15 cellular contexts compared by ENCODE assay signal in genomic region chr1:155166006-155166372, GRCh38. TPM values are rescaled to one million over a fixed set of nuclear protein-coding genes. Genes with fewer than 3 reads are reported as not detected.
DNase-seq lines count a peak whose midpoint lies in the region; ATAC-seq, FAIRE-seq and TF ChIP-seq lines count a peak whose summit lies in the region.
"Had no signal": no experiment of that assay in that cellular context is flagged by ENCODE, and none has a peak within 500 bp of the region (broad histone marks: within the 10 kb centered on the region; RNA-seq: fewer than 3 reads in every experiment).

No MANE protein-coding gene starts in this region.

- peaks cover 15% of the 10 kb centered on the region for H3K36me3 ChIP-seq in HUES6 (ENCODE audit: control insufficient read depth, insufficient read depth, low read length)
- peaks cover 3 to 20% (median 16%) of the 10 kb centered on the region in 5 donors for H3K36me3 ChIP-seq in subcutaneous abdominal adipose tissue (ENCODE audit: control insufficient read depth in 5 of 5, insufficient read depth in 5 of 5, low read length in 5 of 5)
- H3K36me3 ChIP-seq in BE2C: no peaks in the 10 kb centered on the region
- H3K36me3 ChIP-seq: pancreas had no signal

- H3K9me3 ChIP-seq in HUES6 (ENCODE audit: control insufficient read depth, insufficient read depth, low read depth, low read length) (no peaks in the 10 kb centered on the region), subcutaneous abdominal adipose tissue (ENCODE audit: control insufficient read depth in 5 of 5, low read length in 5 of 5) (no peaks in the 10 kb centered on the region), BE2C (no peaks in the 10 kb centered on the region)
- H3K9me3 ChIP-seq: pancreas, thoracic aorta had no signal

- no peak for TF ChIP-seq CTCF in coronary artery (IDR thresholded peaks at IDR 0.05)
- no peak for TF ChIP-seq CTCF in BE2C (IDR thresholded peaks at IDR 0.05; ENCODE audit: low read depth, low read length)
- no peak for TF ChIP-seq CTCF in D721Med (IDR thresholded peaks at IDR 0.05; ENCODE audit: insufficient read depth, missing control alignments)

- H3K27me3 ChIP-seq in HUES6 (ENCODE audit: control insufficient read depth, insufficient read depth, low read length) (no peaks in the 10 kb centered on the region), layer of hippocampus (ENCODE audit: control insufficient read depth, insufficient read depth, low read length) (no peaks in the 10 kb centered on the region), subcutaneous abdominal adipose tissue (ENCODE audit: control insufficient read depth in 5 of 5, insufficient read depth in 4 of 5, low read length in 5 of 5) (peaks cover 0 to 8% (median 7%) of the 10 kb centered on the region in 5 donors), BE2C (no peaks in the 10 kb centered on the region)
- H3K27me3 ChIP-seq: pancreas had no signal

- H3K4me1 ChIP-seq in HUES6 (ENCODE audit: control insufficient read depth, insufficient read depth, low read length) (peaks cover 13% of the 10 kb centered on the region), subcutaneous abdominal adipose tissue (ENCODE audit: control insufficient read depth in 5 of 5, insufficient read depth in 5 of 5, low read length in 5 of 5) (peaks cover 4 to 24% (median 21%) of the 10 kb centered on the region in 5 donors), BE2C (peaks cover 2% of the 10 kb centered on the region)

- H3K4me3 ChIP-seq in HUES6 (ENCODE audit: low read depth, low read length) (peak overlapping the region; percentile 71), coronary artery (no peak overlapping the region), subcutaneous abdominal adipose tissue (ENCODE audit: low read depth in 1 of 5, low read length in 5 of 5) (peak overlapping the region in 1 of 5 donors; percentile 1), BE2C (ENCODE audit: low read depth, low read length) (no peak overlapping the region)
- H3K4me3 ChIP-seq: pancreas, thoracic aorta had no signal

- no peak overlapping the region for H3K27ac ChIP-seq in HUES6 (ENCODE audit: low read depth, low read length)
- peak overlapping the region in 1 of 2 donors; percentile 44 for H3K27ac ChIP-seq in coronary artery
- H3K27ac ChIP-seq in layer of hippocampus (ENCODE audit: low read depth, low read length): peak overlapping the region; percentile 72
- H3K27ac ChIP-seq in subcutaneous abdominal adipose tissue (ENCODE audit: low read depth, low read length): peak overlapping the region; percentile 40
- H3K27ac ChIP-seq: pancreas, thoracic aorta had no signal

- no peak for FAIRE-seq in D721Med (lab: Jason Lieb, UNC)
- FAIRE-seq: GM12892, pancreas had no signal

- H3K9ac ChIP-seq in HUES6 (ENCODE audit: low read length) (no peak overlapping the region), subcutaneous abdominal adipose tissue (ENCODE audit: low read length in 5 of 5) (peak overlapping the region in 1 of 5 donors; percentile 48)

- no peak for ATAC-seq in GM19463 (IDR thresholded peaks at IDR 0.05; ENCODE audit: unreplicated experiment)
- ATAC-seq: activated CD4-positive, CD25-positive, alpha-beta regulatory T cell treated with anti-CD3 and anti-CD28 coated beads, Interleukin-2, amount 50 U/mL, for 24 hours had no signal

- DNase-seq in coronary artery (ENCODE audit: low spot score) (peak; percentile 70), BE2C (no peak), D721Med (ENCODE audit: insufficient read length, low spot score) (no peak)
- DNase-seq: activated T-cell treated with anti-CD3 and anti-CD28 coated beads for 4 hours; CD4-positive, alpha-beta T cell; NCI-H2029; NCI-H748 treated with DMSO at 0.1 percent for 48 hours; pancreas had no signal

RNA-seq across cellular contexts. Expression of gene KRTCAP2, which starts 7.1 kb away (rescaled TPM):
- polyA plus RNA-seq in BE2C (2012; ENCODE audit: insufficient read depth, insufficient read length, low read depth): 420 TPM

RNA-seq across cellular contexts. Expression of gene TRIM46, which starts 7.7 kb away (rescaled TPM):
- polyA plus RNA-seq in BE2C (2012; ENCODE audit: insufficient read depth, insufficient read length, low read depth): 25.0 TPM

RNA-seq across cellular contexts. Expression of gene DPM3, which starts 25.7 kb away (rescaled TPM):
- 221 TPM for polyA plus RNA-seq in BE2C (2012; ENCODE audit: insufficient read depth, insufficient read length, low read depth)

RNA-seq across cellular contexts. Expression of gene SLC50A1, which starts 30.3 kb away (rescaled TPM):
- 37.1 TPM for polyA plus RNA-seq in BE2C (2012; ENCODE audit: insufficient read depth, insufficient read length, low read depth)

RNA-seq across cellular contexts. Expression of gene EFNA1, which starts 38.3 kb away (rescaled TPM):
- polyA plus RNA-seq in BE2C (2012; ENCODE audit: insufficient read depth, insufficient read length, low read depth): 6.7 TPM
